In genomic region chr22:41920271-41920976, GRCh38 we compare ENCODE assay signal across 9 cellular contexts. TPM values are rescaled to one million over a fixed set of nuclear protein-coding genes. Genes with fewer than 3 reads are reported as not detected.
DNase-seq lines count a peak whose midpoint lies in the region; ATAC-seq, FAIRE-seq and TF ChIP-seq lines count a peak whose summit lies in the region.
"Had no signal": no experiment of that assay in that cellular context is flagged by ENCODE, and none has a peak within 500 bp of the region (broad histone marks: within the 10 kb centered on the region; RNA-seq: fewer than 3 reads in every experiment).

No MANE protein-coding gene starts in this region.

- no peaks in the 10 kb centered on the region for H3K9me3 ChIP-seq in T-helper 17 cell (ENCODE audit: control insufficient read depth, low read length, poor library complexity, severe bottlenecking)

- H3K36me3 Mint-ChIP-seq in T-helper 17 cell (ENCODE audit: low read depth) = no peaks in the 10 kb centered on the region
- H3K36me3 Mint-ChIP-seq in naive thymus-derived CD8-positive, alpha-beta T cell = no peaks in the 10 kb centered on the region

- POLR2A ChIA-PET in naive thymus-derived CD8-positive, alpha-beta T cell (lab: Charles Lee) = interaction anchor here (0.8 to 2.2 kb wide), 5 partner anchors 8 to 87 kb away, joined by 3 to 6 read pairs (median 4); partner anchors contain the start of gene SREBF2

- DNase-seq in GM12891 (ENCODE audit: insufficient read length, low spot score) = no peak
- no peak for DNase-seq in T-helper 17 cell
- no peak for DNase-seq in naive thymus-derived CD8-positive, alpha-beta T cell
- no peak for DNase-seq in NCI-H446 (lab: John Stamatoyannopoulos, UW)
- no peak for DNase-seq in NCI-H82 treated with DMSO at 0.1 percent for 48 hours (lab: John Stamatoyannopoulos, UW; ENCODE audit: unreplicated experiment)
- DNase-seq in retina = no peak
- no peak for DNase-seq in NCI-H1417 (lab: John Stamatoyannopoulos, UW)

- TF ChIP-seq POLR2A in GM12891 (IDR thresholded peaks at IDR 0.05; ENCODE audit: low read depth, low read length) = no peak; the same call in none of the 2 replicates

- peak; percentile 20 for ATAC-seq in GM21786 (IDR thresholded peaks at IDR 0.05; ENCODE audit: unreplicated experiment)
- ATAC-seq in T-helper 17 cell = no peak
- peak in 1 of 2 donors; percentile 6 for ATAC-seq in naive thymus-derived CD8-positive, alpha-beta T cell

- no peaks in the 10 kb centered on the region for H3K27me3 Mint-ChIP-seq in T-helper 17 cell
- H3K27me3 Mint-ChIP-seq in naive thymus-derived CD8-positive, alpha-beta T cell = peaks cover 5 to 18% (median 12%) of the 10 kb centered on the region in 5 donors

- H3K9me3 Mint-ChIP-seq in naive thymus-derived CD8-positive, alpha-beta T cell = no peaks in the 10 kb centered on the region

- peak overlapping the region; percentile 80 for H3K4me3 Mint-ChIP-seq in T-helper 17 cell
- peak overlapping the region; percentile 60 to 85 (median 72) for H3K4me3 Mint-ChIP-seq in naive thymus-derived CD8-positive, alpha-beta T cell

- peak overlapping the region; percentile 53 for H3K27ac Mint-ChIP-seq in T-helper 17 cell
- peak overlapping the region in 4 of 10 donors; percentile 33 to 81 (median 58) for H3K27ac Mint-ChIP-seq in naive thymus-derived CD8-positive, alpha-beta T cell

- peak; percentile 93 for FAIRE-seq in GM12891 (lab: Jason Lieb, UNC)

- H3K4me1 Mint-ChIP-seq in T-helper 17 cell = peaks cover 12% of the 10 kb centered on the region
- peaks cover 0 to 50% (median 27%) of the 10 kb centered on the region in 4 donors for H3K4me1 Mint-ChIP-seq in naive thymus-derived CD8-positive, alpha-beta T cell

TF ChIP-seq in GM12891, 5 proteins besides CTCF, POLR2A, EP300 and RAD21:
- no peak for TF ChIP-seq PAX5 (IDR thresholded peaks at IDR 0.05; ENCODE audit: insufficient read depth, low read length, severe bottlenecking)
- no peak for TF ChIP-seq TAF1 (IDR thresholded peaks at IDR 0.05; ENCODE audit: low read depth, low read length)
- peak; percentile 94 for TF ChIP-seq SPI1 (IDR thresholded peaks at IDR 0.05; ENCODE audit: low read depth, low read length)
- peak; percentile 13; the same call in 1 of the 2 replicates for TF ChIP-seq POLR2AphosphoS5 (IDR thresholded peaks at IDR 0.05; ENCODE audit: low read depth, low read length)
- TF ChIP-seq POU2F2 (IDR thresholded peaks at IDR 0.05; ENCODE audit: low read depth, low read length) = 0 out of 2 replicates have a peak, but pooled peaks have one; percentile 27
TF ChIP-seq in GM12891: peak in this region for 3.

RNA-seq across cellular contexts. Expression of gene SHISA8, which starts 5.5 kb away (rescaled TPM):
- 3.2 TPM for polyA plus RNA-seq in GM12891 (2012; ENCODE audit: low read depth, missing spikeins)
- 1 to 10 TPM in 1 of 2 donors, not detected in 1; 1.6 TPM for total RNA-seq in T-helper 17 cell
- under 1 TPM in 1 of 2 experiments, not detected in 1; 0.44 TPM for total RNA-seq in naive thymus-derived CD8-positive, alpha-beta T cell
- not detected for polyA plus RNA-seq in naive thymus-derived CD8-positive, alpha-beta T cell
- total RNA-seq: urinary bladder had no signal
- polyA plus RNA-seq: urinary bladder had no signal

RNA-seq across cellular contexts. Expression of gene TNFRSF13C, which starts 6.2 kb away (rescaled TPM):
- polyA plus RNA-seq in GM12891 (2012; ENCODE audit: low read depth, missing spikeins) = 29.1 TPM
- total RNA-seq in T-helper 17 cell = 10 to 100 TPM; 10.2 to 23.9 TPM
- total RNA-seq in naive thymus-derived CD8-positive, alpha-beta T cell = 10 to 100 TPM; 16.8 to 18.3 TPM
- polyA plus RNA-seq in naive thymus-derived CD8-positive, alpha-beta T cell = under 1 TPM; 0.29 to 0.82 (median 0.56) TPM

RNA-seq across cellular contexts. Expression of gene CENPM, which starts 26.5 kb away (rescaled TPM):
- 45.1 TPM for polyA plus RNA-seq in GM12891 (2012; ENCODE audit: low read depth, missing spikeins)
- 10 to 100 TPM; 26.9 to 28.3 TPM for total RNA-seq in T-helper 17 cell
- total RNA-seq in naive thymus-derived CD8-positive, alpha-beta T cell = 1 to 10 TPM; 3.2 to 3.6 TPM
- 1 to 10 TPM; 2.1 to 7.2 (median 2.3) TPM for polyA plus RNA-seq in naive thymus-derived CD8-positive, alpha-beta T cell

RNA-seq across cellular contexts. Expression of gene SEPTIN3, which starts 48.8 kb away (rescaled TPM):
- 0.71 TPM for polyA plus RNA-seq in GM12891 (2012; ENCODE audit: low read depth, missing spikeins)
- total RNA-seq in T-helper 17 cell = under 1 TPM in 1 of 2 donors, not detected in 1; 0.42 TPM
- total RNA-seq in naive thymus-derived CD8-positive, alpha-beta T cell = under 1 TPM in 1 of 2 experiments, not detected in 1; 0.18 TPM
- polyA plus RNA-seq in naive thymus-derived CD8-positive, alpha-beta T cell = not detected

Comparison
In these comparisons a context has a peak if more than half of its experiments do, and no peak if none do; other contexts are left out.
1. RNA of gene CENPM, which starts 26.5 kb away (total RNA-seq): 26.9 to 28.3 TPM in T-helper 17 cell; 3.2 to 3.6 TPM in naive thymus-derived CD8-positive, alpha-beta T cell; every median in the first group is over 4 times any median in the second.